16 cellular contexts compared by ENCODE assay signal in genomic region chr16:57893217-57893558, GRCh38.
DNase-seq lines count a peak whose midpoint lies in the region; ATAC-seq and TF ChIP-seq lines count a peak whose summit lies in the region.
"Had no signal": no experiment of that assay in that cellular context is flagged by ENCODE, and none has a peak within 500 bp of the region (broad histone marks: within the 10 kb centered on the region; RNA-seq: fewer than 3 reads in every experiment).

No MANE protein-coding gene starts in this region.

- H3K4me3 ChIP-seq in muscle layer of duodenum (ENCODE audit: low read depth in 1 of 2, low read length in 2 of 2) = no peak overlapping the region
- H3K4me3 ChIP-seq in transverse colon = no peak overlapping the region
- H3K4me3 ChIP-seq: BLaER1, right atrium auricular region had no signal

- no peak for TF ChIP-seq CTCF in transverse colon (IDR thresholded peaks at IDR 0.05)

- H3K4me1 ChIP-seq in muscle layer of duodenum (ENCODE audit: control insufficient read depth in 1 of 2, insufficient read depth in 2 of 2, low read length in 2 of 2) = no peaks in the 10 kb centered on the region
- peaks cover 0 to 18% (median 9%) of the 10 kb centered on the region in 4 donors for H3K4me1 ChIP-seq in transverse colon

- H3K36me3 ChIP-seq in muscle layer of duodenum (ENCODE audit: control insufficient read depth in 1 of 2, insufficient read depth in 2 of 2, low read length in 2 of 2) (no peaks in the 10 kb centered on the region), transverse colon (no peaks in the 10 kb centered on the region)
- H3K36me3 ChIP-seq: BLaER1, right atrium auricular region had no signal

- H3K27ac ChIP-seq in epithelial cell of prostate (peak overlapping the region; percentile 86), muscle layer of duodenum (ENCODE audit: low read length) (peak overlapping the region; percentile 51), transverse colon (peak overlapping the region; percentile 16 to 41 (median 29))
- H3K27ac ChIP-seq: BLaER1 had no signal

- TF ChIP-seq POLR2A in transverse colon (IDR thresholded peaks at IDR 0.05) = no peak

- no peak for ATAC-seq in GM19397 (IDR thresholded peaks at IDR 0.05; ENCODE audit: unreplicated experiment)
- ATAC-seq: activated CD4-positive, alpha-beta T cell treated with anti-CD3 and anti-CD28 coated beads for 36 hours; Panc1 had no signal

- WGBS in transverse colon (ENCODE audit: low coverage in 1 of 2), 2 donors = 80 to 86% methylated on average over 1 to 5 of the region's 5 CpGs

- no peak for TF ChIP-seq EP300 in transverse colon (IDR thresholded peaks at IDR 0.05; ENCODE audit: low read depth)

- H3K9me3 ChIP-seq in muscle layer of duodenum (ENCODE audit: control insufficient read depth in 1 of 2, low read length in 2 of 2) (no peaks in the 10 kb centered on the region), transverse colon (no peaks in the 10 kb centered on the region)
- H3K9me3 ChIP-seq: BLaER1, right atrium auricular region had no signal

- H3K27me3 ChIP-seq in muscle layer of duodenum (ENCODE audit: low read depth, low read length) (no peaks in the 10 kb centered on the region), transverse colon (no peaks in the 10 kb centered on the region)
- H3K27me3 ChIP-seq: BLaER1, right atrium auricular region had no signal

- peak; percentile 36 for DNase-seq in M059J (ENCODE audit: low read depth)
- DNase-seq in epithelial cell of prostate (ENCODE audit: low read depth, low spot score) = no peak
- no peak for DNase-seq in transverse colon
- DNase-seq in MV-4-11 (lab: John Stamatoyannopoulos, UW) = no peak
- DNase-seq in retina = no peak
- DNase-seq: activated CD4-positive, alpha-beta T cell treated with anti-CD3 and anti-CD28 coated beads for 36 hours; central memory CD4-positive, alpha-beta T cell; effector CD8-positive, alpha-beta T cell; islet precursor cell; midbrain; stimulated activated CD4-positive, alpha-beta T cell treated with anti-CD3 and anti-CD28 coated beads, Interleukin-1b, Interleukin-23, amount 100 ng/mL, for 48 hours had no signal

- in situ Hi-C loops in transverse colon (cut with MboI; ENCODE audit: low pct_ligation_motif_present in 1 of 4, low pct_unique_long_range_greater_than_20kb in 1 of 4, low sequenced_read_pairs in 3 of 4) = loop anchor here in 2 of 4 donors (10.0 kb wide), 1 partner anchor 112 kb away; the partner anchor contains the start of genes USB1 (in 2 of the 2) and ZNF319 (in 2 of the 2)

- intact Hi-C loops in transverse colon (cut with DNase I; ENCODE audit: low total_unique reads) = no loop called here

Comparison
In these comparisons a context has a peak if more than half of its experiments do, and no peak if none do; other contexts are left out.
1. H3K27ac ChIP-seq: peak in every context shown above with its lines; median percentile 86 in epithelial cell of prostate; 51 in muscle layer of duodenum; 29 in transverse colon.